In genomic region chr2:215311625-215312394, GRCh38 we compare ENCODE assay signal across 1 cellular context.
A peak's percentile ranks its signal among the peaks of the same experiment; 100 is the strongest.
TF ChIP-seq lines count a peak whose summit lies in the region.

ATIC (plus strand) TSS chr2:215312059; CDS start chr2:215312143, 84 bp downstream.

TF ChIP-seq in HEK293, 187 proteins besides CTCF, POLR2A, EP300 and RAD21 (continued from another document and continues in another):
- TF ChIP-seq AEBP2 (tag by site-specific recombination; IDR thresholded peaks at IDR 0.05; ENCODE audit: borderline replicate concordance) (no peak), ZNF514 (tag by site-specific recombination; IDR thresholded peaks at IDR 0.05) (no peak), REST (tag by site-specific recombination; IDR thresholded peaks at IDR 0.05) (no peak), ZNF596 (tag by site-specific recombination; IDR thresholded peaks at IDR 0.05) (no peak), ZBTB17 (tag by site-specific recombination; IDR thresholded peaks at IDR 0.05) (peak; percentile 81), ZNF449 (tag by site-specific recombination; IDR thresholded peaks at IDR 0.05) (peak; percentile 57), ZNF610 (tag by site-specific recombination; IDR thresholded peaks at IDR 0.05; ENCODE audit: borderline replicate concordance) (0 out of 2 replicates have a peak, but pooled peaks have one; percentile 22), ZBTB44 (tag by site-specific recombination; IDR thresholded peaks at IDR 0.05) (peak; percentile 44; the same call in 1 of the 2 replicates), ZSCAN5A (tag by site-specific recombination; IDR thresholded peaks at IDR 0.05) (no peak), ZSCAN4 (tag by site-specific recombination; IDR thresholded peaks at IDR 0.05) (no peak), KLF1 (tag by site-specific recombination; IDR thresholded peaks at IDR 0.05) (peak; percentile 73), ZFP37 (tag by site-specific recombination; IDR thresholded peaks at IDR 0.05) (no peak), KLF7 (tag by site-specific recombination; IDR thresholded peaks at IDR 0.05; ENCODE audit: borderline replicate concordance) (peak; percentile 19; the same call in 1 of the 2 replicates), ZNF155 (tag by site-specific recombination; IDR thresholded peaks at IDR 0.05) (no peak), ZNF26 (tag by site-specific recombination; IDR thresholded peaks at IDR 0.05) (no peak), GLI4 (tag by site-specific recombination; IDR thresholded peaks at IDR 0.05) (no peak), ELK4 (IDR thresholded peaks at IDR 0.05; ENCODE audit: borderline replicate concordance, low read depth, low read length) (peak; percentile 69; the same call in 1 of the 2 replicates), ZNF362 (tag by site-specific recombination; IDR thresholded peaks at IDR 0.05) (peak; percentile 90), ZNF280D (tag by site-specific recombination; IDR thresholded peaks at IDR 0.05) (no peak), ZNF664 (tag by site-specific recombination; IDR thresholded peaks at IDR 0.05) (no peak), ZSCAN18 (tag by site-specific recombination; IDR thresholded peaks at IDR 0.05) (no peak), ZBTB20 (tag by site-specific recombination; IDR thresholded peaks at IDR 0.05) (peak; percentile 77; the same call in 1 of the 2 replicates), GLIS2 (tag by site-specific recombination; IDR thresholded peaks at IDR 0.05) (peak; percentile 50; the same call in 1 of the 2 replicates), ZNF521 (tag by site-specific recombination; IDR thresholded peaks at IDR 0.05) (no peak), ZNF324 (tag by site-specific recombination; IDR thresholded peaks at IDR 0.05) (0 out of 2 replicates have a peak, but pooled peaks have one; percentile 21), ZNF239 (tag by site-specific recombination; IDR thresholded peaks at IDR 0.05) (no peak), PATZ1 (tag by site-specific recombination; IDR thresholded peaks at IDR 0.05) (0 out of 2 replicates have a peak, but pooled peaks have one; percentile 28), OSR2 (tag by site-specific recombination; IDR thresholded peaks at IDR 0.05) (peak; percentile 38; the same call in 1 of the 2 replicates), ZNF140 (tag by site-specific recombination; IDR thresholded peaks at IDR 0.05) (no peak), SP3 (tag by site-specific recombination; IDR thresholded peaks at IDR 0.05) (peak; percentile 76), ZNF202 (tag by site-specific recombination; IDR thresholded peaks at IDR 0.05; ENCODE audit: borderline replicate concordance) (no peak), ZFP69B (tag by site-specific recombination; IDR thresholded peaks at IDR 0.05) (no peak)
